Comparison of ENCODE assay signal across 8 cellular contexts in the genomic region with DNA sequence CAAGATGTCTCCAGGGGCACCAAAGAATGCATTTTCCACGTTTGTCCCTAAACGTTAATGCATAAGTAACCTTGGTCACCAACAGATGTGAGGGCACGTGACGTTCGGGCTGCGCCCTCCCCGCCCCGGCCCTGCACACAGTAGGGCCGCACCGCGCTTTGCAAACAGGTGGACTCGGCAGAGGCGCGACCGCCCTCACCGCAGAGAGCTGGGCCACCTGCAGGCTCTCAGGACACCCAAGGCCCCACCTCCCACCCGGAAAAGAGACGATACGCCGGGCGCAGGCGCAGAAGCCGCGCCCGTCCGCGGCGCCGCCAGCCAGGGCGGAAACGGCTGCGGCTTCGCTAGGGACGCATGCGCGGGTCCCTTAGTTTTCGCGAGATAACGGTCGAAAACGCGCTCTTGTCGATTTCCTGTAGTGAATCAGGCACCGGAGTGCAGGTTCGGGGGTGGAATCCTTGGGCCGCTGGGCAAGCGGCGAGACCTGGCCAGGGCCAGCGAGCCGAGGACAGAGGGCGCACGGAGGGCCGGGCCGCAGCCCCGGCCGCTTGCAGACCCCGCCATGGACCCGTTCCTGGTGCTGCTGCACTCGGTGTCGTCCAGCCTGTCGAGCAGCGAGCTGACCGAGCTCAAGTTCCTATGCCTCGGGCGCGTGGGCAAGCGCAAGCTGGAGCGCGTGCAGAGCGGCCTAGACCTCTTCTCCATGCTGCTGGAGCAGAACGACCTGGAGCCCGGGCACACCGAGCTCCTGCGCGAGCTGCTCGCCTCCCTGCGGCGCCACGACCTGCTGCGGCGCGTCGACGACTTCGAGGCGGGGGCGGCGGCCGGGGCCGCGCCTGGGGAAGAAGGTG. TPM values are rescaled to one million over a fixed set of nuclear protein-coding genes. Genes with fewer than 3 reads are reported as not detected.
A peak's percentile ranks its signal among the peaks of the same experiment; 100 is the strongest.
DNase-seq lines count a peak whose midpoint lies in the region; ATAC-seq and TF ChIP-seq lines count a peak whose summit lies in the region.

Gene FADD (plus strand): TSS at position 399 of the 851 bp plus-strand sequence. CDS start 164 bp downstream, at position 563.

- in situ Hi-C loops in GM18951 (cut with MboI; ENCODE audit: low sequenced_read_pairs, unreplicated experiment), result no loop called here

- peak; percentile 94 for TF ChIP-seq POLR2A in GM18951 (IDR thresholded peaks at IDR 0.05; ENCODE audit: extremely low read depth, insufficient read depth, insufficient read length)

- DNase-seq in AG09309 (ENCODE audit: low read depth) (peak; percentile 58), NCI-H510A treated with DMSO at 0.1 percent for 48 hours (lab: John Stamatoyannopoulos, UW) (peak; percentile 94), left colon (peak; percentile 90 to 93)
- DNase-seq in activated CD4-positive, alpha-beta T cell treated with anti-CD3 and anti-CD28 coated beads for 4 hours, result peak; percentile 88 to 89
- peak; percentile 81 to 85 for DNase-seq in stimulated activated CD4-positive, alpha-beta T cell treated with anti-CD3 and anti-CD28 coated beads, Interleukin-1b, Interleukin-23, amount 100 ng/mL, for 4 hours (ENCODE audit: low read depth in 2 of 2)

- H3K4me3 ChIP-seq in AG09309 (ENCODE audit: control insufficient read depth, low read depth, low read length), result peak within 1 kb of the TSS; percentile 85

- no peak for TF ChIP-seq CTCF in AG09309 (IDR thresholded peaks at IDR 0.05; ENCODE audit: control insufficient read depth, insufficient read depth, low read depth, low read length, missing control alignments)

- peak within 1 kb of the TSS; percentile 88 for H3K27ac ChIP-seq in cingulate gyrus (ENCODE audit: low read depth, low read length)

- ATAC-seq in HG03280 (IDR thresholded peaks at IDR 0.05; ENCODE audit: unreplicated experiment) (peak; percentile 70), left colon (peak; percentile 83)

- intact Hi-C loops in left colon (cut with DNase I, micrococcal nuclease), result no loop called here

RNA-seq across cellular contexts. Expression of gene FADD, which starts in this region (rescaled TPM):
- total RNA-seq in left colon, result 10 to 100 TPM; 32.1 to 33.2 TPM

Comparison
In these comparisons a context has a peak if more than half of its experiments do, and no peak if none do; other contexts are left out.
1. Peak in every context shown above with its lines: DNase-seq, ATAC-seq, H3K4me3 ChIP-seq and H3K27ac ChIP-seq.